Comparison of ENCODE assay signal across 15 cellular contexts in the genomic region with DNA sequence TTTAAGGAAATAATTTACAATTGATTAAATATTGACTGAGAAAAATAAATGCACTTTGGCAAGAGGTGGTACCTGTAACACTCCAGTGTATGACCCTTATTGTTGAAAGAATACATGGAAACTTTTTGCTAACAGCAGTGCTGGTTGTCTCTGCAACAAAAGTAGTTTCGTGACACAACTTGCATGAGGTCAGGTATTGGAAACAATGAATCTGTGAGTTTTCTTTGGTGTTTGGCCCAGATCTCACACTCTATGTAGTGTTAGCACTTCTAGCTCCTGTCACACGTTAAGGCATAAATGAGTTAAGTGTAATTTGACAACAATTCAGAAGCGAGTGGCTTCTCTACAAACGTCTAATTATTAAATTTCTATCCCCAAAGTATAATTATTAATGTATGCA.
A peak's percentile ranks its signal among the peaks of the same experiment; 100 is the strongest.
DNase-seq lines count a peak whose midpoint lies in the region; ATAC-seq and TF ChIP-seq lines count a peak whose summit lies in the region.
"Had no signal": no experiment of that assay in that cellular context is flagged by ENCODE, and none has a peak within 500 bp of the region (broad histone marks: within the 10 kb centered on the region; RNA-seq: fewer than 3 reads in every experiment).

No MANE protein-coding gene starts in this region.

- H3K36me3 Mint-ChIP-seq in activated CD4-positive, alpha-beta T cell treated with anti-CD3 and anti-CD28 coated beads, Interleukin-2, amount 10 ng/mL, durations not matched to agents 24 days and 14 days (ENCODE audit: low read depth): peaks cover under 1% of the 10 kb centered on the region
- peaks cover 0 to 13% of the 10 kb centered on the region in 2 donors for H3K36me3 Mint-ChIP-seq in activated naive CD4-positive, alpha-beta T cell treated with anti-CD3 and anti-CD28 coated beads, Interleukin-2, amount 50 U/mL, for 72 hours
- no peaks in the 10 kb centered on the region for H3K36me3 Mint-ChIP-seq in activated T-helper 1 cell treated with anti-CD3 and anti-CD28 coated beads, Interleukin-12 subunit alpha, Interleukin-12 subunit beta, Interleukin-2, Interleukin-4 antibody, amounts not matched to agents 30 ng/mL and 10 ng/mL and 1 ng/mL, durations not matched to agents 14 hours and 24 hours and 36 hours (ENCODE audit: low read depth)
- H3K36me3 Mint-ChIP-seq in stimulated activated effector memory CD8-positive, alpha-beta T cell treated with anti-CD3 and anti-CD28 coated beads, Interleukin-12 subunit alpha, Interleukin-12 subunit beta, amount 100 ng/mL, for 72 hours: no peaks in the 10 kb centered on the region
- H3K36me3 Mint-ChIP-seq: CD4-positive, CD25-positive, alpha-beta regulatory T cell had no signal

- no peak overlapping the region for H3K27ac ChIP-seq in body of pancreas
- H3K27ac ChIP-seq: BLaER1 treated with 17β-estradiol and CSF1 and Interleukin-3, amounts not matched to agents 10 nM and 100 nM had no signal

- H3K9me3 Mint-ChIP-seq in activated CD4-positive, alpha-beta T cell treated with anti-CD3 and anti-CD28 coated beads, Interleukin-2, amount 10 ng/mL, durations not matched to agents 24 days and 14 days: peaks cover 4% of the 10 kb centered on the region
- peaks cover 0 to 10% of the 10 kb centered on the region in 2 donors for H3K9me3 Mint-ChIP-seq in activated naive CD4-positive, alpha-beta T cell treated with anti-CD3 and anti-CD28 coated beads, Interleukin-2, amount 50 U/mL, for 72 hours
- H3K9me3 Mint-ChIP-seq in activated T-helper 1 cell treated with anti-CD3 and anti-CD28 coated beads, Interleukin-12 subunit alpha, Interleukin-12 subunit beta, Interleukin-2, Interleukin-4 antibody, amounts not matched to agents 30 ng/mL and 10 ng/mL and 1 ng/mL, durations not matched to agents 14 hours and 24 hours and 36 hours: peaks cover 1% of the 10 kb centered on the region
- H3K9me3 Mint-ChIP-seq in stimulated activated effector memory CD8-positive, alpha-beta T cell treated with anti-CD3 and anti-CD28 coated beads, Interleukin-12 subunit alpha, Interleukin-12 subunit beta, amount 100 ng/mL, for 72 hours: no peaks in the 10 kb centered on the region
- H3K9me3 Mint-ChIP-seq: HFFc6 had no signal

- no peaks in the 10 kb centered on the region for H3K27me3 Mint-ChIP-seq in activated CD4-positive, alpha-beta T cell treated with anti-CD3 and anti-CD28 coated beads, Interleukin-2, amount 10 ng/mL, durations not matched to agents 24 days and 14 days
- H3K27me3 Mint-ChIP-seq in activated T-helper 1 cell treated with anti-CD3 and anti-CD28 coated beads, Interleukin-12 subunit alpha, Interleukin-12 subunit beta, Interleukin-2, Interleukin-4 antibody, amounts not matched to agents 30 ng/mL and 10 ng/mL and 1 ng/mL, durations not matched to agents 14 hours and 24 hours and 36 hours (ENCODE audit: insufficient read depth): no peaks in the 10 kb centered on the region
- H3K27me3 Mint-ChIP-seq: CD4-positive, CD25-positive, alpha-beta regulatory T cell had no signal

- 55 to 62% methylated on average over 4 of the region's 4 CpGs for WGBS in body of pancreas, 2 donors

- peak; percentile 43 for DNase-seq in activated CD4-positive, alpha-beta T cell treated with anti-CD3 and anti-CD28 coated beads, Interleukin-2, amount 10 ng/mL, durations not matched to agents 24 days and 14 days
- no peak for DNase-seq in activated CD4-positive, alpha-beta T cell treated with anti-CD3 and anti-CD28 coated beads, Interleukin-2, amount 50 U/mL, for 48 hours
- no peak for DNase-seq in activated naive CD4-positive, alpha-beta T cell treated with anti-CD3 and anti-CD28 coated beads, Interleukin-2, amount 50 U/mL, for 72 hours (ENCODE audit: low spot score in 2 of 2)
- no peak for DNase-seq in activated naive CD4-positive, alpha-beta T cell treated with Interleukin-2 at 50 U/mL for 16 hours
- DNase-seq in activated T-helper 1 cell treated with anti-CD3 and anti-CD28 coated beads, Interleukin-12 subunit alpha, Interleukin-12 subunit beta, Interleukin-2, Interleukin-4 antibody, amounts not matched to agents 30 ng/mL and 10 ng/mL and 1 ng/mL, durations not matched to agents 14 hours and 24 hours and 36 hours (ENCODE audit: low spot score): no peak
- no peak for DNase-seq in stimulated activated effector memory CD8-positive, alpha-beta T cell treated with anti-CD3 and anti-CD28 coated beads, Interleukin-12 subunit alpha, Interleukin-12 subunit beta, amount 100 ng/mL, for 72 hours (ENCODE audit: low spot score in 2 of 2)
- DNase-seq in body of pancreas (no peak), SW 1271 (lab: John Stamatoyannopoulos, UW) (no peak)
- DNase-seq: ACHN; CD4-positive, CD25-positive, alpha-beta regulatory T cell; DMS53; GF-D8; HCEC 1CT; HFFc6 had no signal

- H3K4me3 Mint-ChIP-seq in activated CD4-positive, alpha-beta T cell treated with anti-CD3 and anti-CD28 coated beads, Interleukin-2, amount 10 ng/mL, durations not matched to agents 24 days and 14 days: no peak overlapping the region
- no peak overlapping the region for H3K4me3 Mint-ChIP-seq in activated T-helper 1 cell treated with anti-CD3 and anti-CD28 coated beads, Interleukin-12 subunit alpha, Interleukin-12 subunit beta, Interleukin-2, Interleukin-4 antibody, amounts not matched to agents 30 ng/mL and 10 ng/mL and 1 ng/mL, durations not matched to agents 14 hours and 24 hours and 36 hours
- no peak overlapping the region for H3K4me3 Mint-ChIP-seq in stimulated activated effector memory CD8-positive, alpha-beta T cell treated with anti-CD3 and anti-CD28 coated beads, Interleukin-12 subunit alpha, Interleukin-12 subunit beta, amount 100 ng/mL, for 72 hours
- H3K4me3 Mint-ChIP-seq: CD4-positive, CD25-positive, alpha-beta regulatory T cell; HFFc6 had no signal

- no peak for TF ChIP-seq POLR2A in body of pancreas (IDR thresholded peaks at IDR 0.05)

- no peaks in the 10 kb centered on the region for H3K27me3 ChIP-seq in body of pancreas
- H3K27me3 ChIP-seq: BLaER1 treated with 17β-estradiol and CSF1 and Interleukin-3, amounts not matched to agents 10 nM and 100 nM had no signal

- intact Hi-C loops in activated CD4-positive, alpha-beta T cell treated with anti-CD3 and anti-CD28 coated beads, Interleukin-2, amount 10 ng/mL, durations not matched to agents 24 days and 14 days (cut with micrococcal nuclease): no loop called here
- intact Hi-C loops in activated T-helper 1 cell treated with anti-CD3 and anti-CD28 coated beads, Interleukin-12 subunit alpha, Interleukin-12 subunit beta, Interleukin-2, Interleukin-4 antibody, amounts not matched to agents 30 ng/mL and 10 ng/mL and 1 ng/mL, durations not matched to agents 14 hours and 24 hours and 36 hours (cut with micrococcal nuclease): loop anchor here (1.0 to 5.0 kb wide), 3 partner anchors 9 to 62 kb away; no protein-coding TSS in a partner anchor
- intact Hi-C loops in body of pancreas (cut with DNase I): no loop called here

- peak overlapping the region; percentile 81 for H3K27ac Mint-ChIP-seq in activated CD4-positive, alpha-beta T cell treated with anti-CD3 and anti-CD28 coated beads, Interleukin-2, amount 10 ng/mL, durations not matched to agents 24 days and 14 days
- H3K27ac Mint-ChIP-seq in activated naive CD4-positive, alpha-beta T cell treated with anti-CD3 and anti-CD28 coated beads, Interleukin-2, amount 50 U/mL, for 72 hours: no peak overlapping the region
- peak overlapping the region; percentile 16 for H3K27ac Mint-ChIP-seq in activated T-helper 1 cell treated with anti-CD3 and anti-CD28 coated beads, Interleukin-12 subunit alpha, Interleukin-12 subunit beta, Interleukin-2, Interleukin-4 antibody, amounts not matched to agents 30 ng/mL and 10 ng/mL and 1 ng/mL, durations not matched to agents 14 hours and 24 hours and 36 hours
- no peak overlapping the region for H3K27ac Mint-ChIP-seq in stimulated activated effector memory CD8-positive, alpha-beta T cell treated with anti-CD3 and anti-CD28 coated beads, Interleukin-12 subunit alpha, Interleukin-12 subunit beta, amount 100 ng/mL, for 72 hours
- H3K27ac Mint-ChIP-seq: CD4-positive, CD25-positive, alpha-beta regulatory T cell; HFFc6 had no signal

- no peak for TF ChIP-seq CTCF in body of pancreas (IDR thresholded peaks at IDR 0.05)

- peaks cover 28% of the 10 kb centered on the region for H3K4me1 Mint-ChIP-seq in activated CD4-positive, alpha-beta T cell treated with anti-CD3 and anti-CD28 coated beads, Interleukin-2, amount 10 ng/mL, durations not matched to agents 24 days and 14 days
- H3K4me1 Mint-ChIP-seq in activated T-helper 1 cell treated with anti-CD3 and anti-CD28 coated beads, Interleukin-12 subunit alpha, Interleukin-12 subunit beta, Interleukin-2, Interleukin-4 antibody, amounts not matched to agents 30 ng/mL and 10 ng/mL and 1 ng/mL, durations not matched to agents 14 hours and 24 hours and 36 hours (ENCODE audit: low read depth): peaks cover 19% of the 10 kb centered on the region
- peaks cover 32% of the 10 kb centered on the region for H3K4me1 Mint-ChIP-seq in stimulated activated effector memory CD8-positive, alpha-beta T cell treated with anti-CD3 and anti-CD28 coated beads, Interleukin-12 subunit alpha, Interleukin-12 subunit beta, amount 100 ng/mL, for 72 hours

- no peaks in the 10 kb centered on the region for H3K36me3 ChIP-seq in body of pancreas (replicated peaks in 1 of 2; ENCODE audit: insufficient read depth in 1 of 2, low read depth in 2 of 2)
- H3K36me3 ChIP-seq: BLaER1 treated with 17β-estradiol and CSF1 and Interleukin-3, amounts not matched to agents 10 nM and 100 nM had no signal

- H3K4me3 ChIP-seq in body of pancreas: no peak overlapping the region
- H3K4me3 ChIP-seq: BLaER1 treated with 17β-estradiol and CSF1 and Interleukin-3, amounts not matched to agents 10 nM and 100 nM had no signal

- no peaks in the 10 kb centered on the region for H3K9me3 ChIP-seq in body of pancreas
- H3K9me3 ChIP-seq: BLaER1 treated with 17β-estradiol and CSF1 and Interleukin-3, amounts not matched to agents 10 nM and 100 nM had no signal

- peak; percentile 37 to 69 for ATAC-seq in activated naive CD4-positive, alpha-beta T cell treated with anti-CD3 and anti-CD28 coated beads, Interleukin-2, amount 50 U/mL, for 72 hours
- peak; percentile 75 for ATAC-seq in stimulated activated effector memory CD8-positive, alpha-beta T cell treated with anti-CD3 and anti-CD28 coated beads, Interleukin-12 subunit alpha, Interleukin-12 subunit beta, amount 100 ng/mL, for 72 hours
- ATAC-seq in body of pancreas: no peak

- H3K4me1 ChIP-seq in body of pancreas: no peaks in the 10 kb centered on the region
- H3K4me1 ChIP-seq: BLaER1 treated with 17β-estradiol and CSF1 and Interleukin-3, amounts not matched to agents 10 nM and 100 nM had no signal

Comparison
In these comparisons a context has a peak if more than half of its experiments do, and no peak if none do; other contexts are left out.
1. H3K27ac Mint-ChIP-seq: peak in activated CD4-positive, alpha-beta T cell treated with anti-CD3 and anti-CD28 coated beads, Interleukin-2, amount 10 ng/mL, durations not matched to agents 24 days and 14 days (single experiment) and activated T-helper 1 cell treated with anti-CD3 and anti-CD28 coated beads, Interleukin-12 subunit alpha, Interleukin-12 subunit beta, Interleukin-2, Interleukin-4 antibody, amounts not matched to agents 30 ng/mL and 10 ng/mL and 1 ng/mL, durations not matched to agents 14 hours and 24 hours and 36 hours (single experiment); none in activated naive CD4-positive, alpha-beta T cell treated with anti-CD3 and anti-CD28 coated beads, Interleukin-2, amount 50 U/mL, for 72 hours (0 of 2) and stimulated activated effector memory CD8-positive, alpha-beta T cell treated with anti-CD3 and anti-CD28 coated beads, Interleukin-12 subunit alpha, Interleukin-12 subunit beta, amount 100 ng/mL, for 72 hours (single experiment).